Comparison of ENCODE assay signal across 8 cellular contexts in the genomic region with DNA sequence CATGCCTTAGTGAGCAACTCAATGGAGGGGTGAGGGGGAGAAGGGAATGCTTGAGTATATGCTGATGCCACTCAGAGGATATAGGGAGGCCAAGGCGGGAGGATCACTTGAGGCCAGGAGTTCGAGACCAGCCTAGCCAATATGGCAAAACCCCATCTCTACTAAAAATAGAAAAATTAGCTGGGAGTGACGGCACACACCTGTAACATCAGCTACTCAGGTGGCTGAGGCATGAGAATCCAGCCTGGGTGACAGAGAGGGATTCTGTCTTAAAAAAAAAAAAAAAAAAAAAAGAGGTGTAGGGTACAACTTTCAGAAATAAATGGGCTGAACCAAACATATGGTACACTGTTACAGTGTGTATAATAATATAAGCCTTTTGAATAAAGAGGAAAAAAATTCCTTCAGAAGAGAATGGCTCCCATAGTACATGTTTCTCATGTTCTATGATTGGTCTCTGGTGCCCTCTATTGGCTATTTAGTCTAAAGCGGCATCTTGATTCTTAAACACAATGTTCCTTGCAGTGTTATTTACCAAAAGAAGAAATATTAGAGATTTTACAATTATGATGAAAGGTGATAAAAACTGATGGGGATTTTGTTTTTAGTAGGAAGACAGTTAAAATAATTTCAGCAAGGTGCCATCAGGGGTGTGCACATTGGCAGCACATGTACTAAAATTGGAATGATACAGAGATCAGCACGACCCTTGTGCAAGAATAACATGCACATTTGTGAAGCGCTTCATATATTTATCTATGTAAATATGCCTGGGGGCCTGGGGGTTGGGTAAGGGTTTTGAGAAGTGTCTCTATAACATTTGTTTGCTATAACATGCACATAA.
DNase-seq lines count a peak whose midpoint lies in the region; ATAC-seq, FAIRE-seq and TF ChIP-seq lines count a peak whose summit lies in the region.

No MANE protein-coding gene starts in this region.

- peaks cover 21% of the 10 kb centered on the region for H3K4me1 ChIP-seq in Loucy (ENCODE audit: insufficient read depth, low read length, poor library complexity, severe bottlenecking)

- no peak for TF ChIP-seq POLR2A in GM12892 (IDR thresholded peaks at IDR 0.05; ENCODE audit: low read depth, low read length)
- TF ChIP-seq POLR2A in GM12891 (IDR thresholded peaks at IDR 0.05; ENCODE audit: low read depth, low read length) = no peak

- no peaks in the 10 kb centered on the region for H3K36me3 ChIP-seq in Loucy (ENCODE audit: insufficient read depth, low read length)

- no peak overlapping the region for H2AFZ ChIP-seq in Loucy (ENCODE audit: low read length)

- peak overlapping the region; percentile 42 for H3K4me2 ChIP-seq in Loucy (ENCODE audit: low read depth, low read length, poor library complexity, severe bottlenecking)

- no peaks in the 10 kb centered on the region for H4K20me1 ChIP-seq in Loucy (ENCODE audit: insufficient read depth, low read length, poor library complexity, severe bottlenecking)

- H3F3A ChIP-seq in Loucy (ENCODE audit: low read depth) = no peaks in the 10 kb centered on the region

- no peaks in the 10 kb centered on the region for H3K79me2 ChIP-seq in Loucy (ENCODE audit: insufficient read depth, low read length)

- H3K27me3 ChIP-seq in Loucy (ENCODE audit: insufficient read depth, low read length, poor library complexity, severe bottlenecking) = no peaks in the 10 kb centered on the region

- no peak overlapping the region for H3K9ac ChIP-seq in Loucy (ENCODE audit: low read depth, low read length, poor library complexity, severe bottlenecking)

- no peaks in the 10 kb centered on the region for H3K9me2 ChIP-seq in Loucy (replicated peaks; ENCODE audit: low read depth, low read length)

- peak; percentile 78 for FAIRE-seq in GM12892 (lab: Jason Lieb, UNC)
- FAIRE-seq in endometrium (lab: Jason Lieb, UNC) = peak; percentile 94
- no peak for FAIRE-seq in GM12891 (lab: Jason Lieb, UNC)

- no peak for ATAC-seq in GM21390 (IDR thresholded peaks at IDR 0.05; ENCODE audit: unreplicated experiment)

- peak; percentile 51 for DNase-seq in AG09319 (ENCODE audit: extremely low read depth, low read depth)
- no peak for DNase-seq in GM12892 (ENCODE audit: insufficient read length)
- DNase-seq in RPMI8226 = peak; percentile 67
- DNase-seq in midbrain (lab: John Stamatoyannopoulos, UW) = peak; percentile 70
- DNase-seq in GM12891 (ENCODE audit: insufficient read length, low spot score) = no peak

- no peaks in the 10 kb centered on the region for H3K9me3 ChIP-seq in Loucy (ENCODE audit: insufficient read depth, low read depth, low read length)

- TF ChIP-seq CTCF in AG09319 (IDR thresholded peaks at IDR 0.05; ENCODE audit: low read depth, low read length) (peak; percentile 73), Loucy (conservative IDR thresholded peaks at IDR 0.05; ENCODE audit: low read length) (peak; percentile 87)

- no peak overlapping the region for H3K4me3 ChIP-seq in Loucy (ENCODE audit: low read length, poor library complexity, severe bottlenecking)

TF ChIP-seq in GM12891, 5 proteins besides CTCF, POLR2A, EP300 and RAD21:
- TF ChIP-seq POU2F2 (IDR thresholded peaks at IDR 0.05; ENCODE audit: low read depth, low read length) (no peak), SPI1 (IDR thresholded peaks at IDR 0.05; ENCODE audit: low read depth, low read length) (no peak), TAF1 (IDR thresholded peaks at IDR 0.05; ENCODE audit: low read depth, low read length) (no peak), PAX5 (IDR thresholded peaks at IDR 0.05; ENCODE audit: insufficient read depth, low read length, severe bottlenecking) (no peak), POLR2AphosphoS5 (IDR thresholded peaks at IDR 0.05; ENCODE audit: low read depth, low read length) (no peak)

Comparison
In these comparisons a context has a peak if more than half of its experiments do, and no peak if none do; other contexts are left out.
1. DNase-seq: peak in AG09319 (single experiment), RPMI8226 (single experiment) and midbrain (single experiment); none in GM12892 (single experiment) and GM12891 (single experiment).